ENCODE assay signal across 16 cellular contexts in genomic region chr13:112059457-112060317, GRCh38. TPM values are rescaled to one million over a fixed set of nuclear protein-coding genes. Genes with fewer than 3 reads are reported as not detected.
"Had no signal": no experiment of that assay in that cellular context is flagged by ENCODE, and none has a peak within 500 bp of the region (broad histone marks: within the 10 kb centered on the region; RNA-seq: fewer than 3 reads in every experiment).

No MANE protein-coding gene starts in this region.

- H3K9me3 ChIP-seq: body of pancreas, gastroesophageal sphincter, pancreas, testis had no signal

- DNase-seq: body of pancreas; effector memory CD4-positive, alpha-beta T cell; kidney glomerular epithelial cell; nephron progenitor cell; pancreas; stimulated activated CD4-positive, alpha-beta T cell treated with anti-CD3 and anti-CD28 coated beads, Interleukin-15, amount 100 ng/mL, for 24 hours; stimulated activated CD4-positive, alpha-beta T cell treated with anti-CD3 and anti-CD28 coated beads, Interleukin-4, amount 100 ng/mL, for 24 hours; stimulated activated naive CD8-positive, alpha-beta T cell treated with anti-CD3 and anti-CD28 coated beads, Interleukin-15, amount 100 ng/mL, for 72 hours; testis had no signal

- H3K27ac Mint-ChIP-seq: activated naive CD4-positive, alpha-beta T cell treated with anti-CD3 and anti-CD28 coated beads, Interleukin-2, amount 50 U/mL, for 24 hours; activated T-helper 17 cell treated with anti-CD3 and anti-CD28 coated beads, Interleukin-2, amount 50 U/mL, for 72 hours; nephron progenitor cell; stimulated activated naive CD8-positive, alpha-beta T cell treated with anti-CD3 and anti-CD28 coated beads, Interleukin-15, amount 100 ng/mL, for 72 hours had no signal

- H3K4me3 ChIP-seq: body of pancreas, gastroesophageal sphincter, hepatocyte, pancreas, testis had no signal

- ATAC-seq: activated T-helper 17 cell treated with anti-CD3 and anti-CD28 coated beads, Interleukin-2, amount 50 U/mL, for 72 hours; body of pancreas; gastroesophageal sphincter; pancreas; stimulated activated naive CD8-positive, alpha-beta T cell treated with anti-CD3 and anti-CD28 coated beads, Interleukin-15, amount 100 ng/mL, for 72 hours had no signal

- H3K36me3 ChIP-seq: gastroesophageal sphincter, pancreas had no signal

- H3K4me1 ChIP-seq: pancreas, testis had no signal

- H3K9me3 Mint-ChIP-seq: activated naive CD4-positive, alpha-beta T cell treated with anti-CD3 and anti-CD28 coated beads, Interleukin-2, amount 50 U/mL, for 24 hours; activated T-helper 17 cell treated with anti-CD3 and anti-CD28 coated beads, Interleukin-2, amount 50 U/mL, for 72 hours; nephron progenitor cell had no signal

- H3K4me3 Mint-ChIP-seq: activated naive CD4-positive, alpha-beta T cell treated with anti-CD3 and anti-CD28 coated beads, Interleukin-2, amount 50 U/mL, for 24 hours; activated T-helper 17 cell treated with anti-CD3 and anti-CD28 coated beads, Interleukin-2, amount 50 U/mL, for 72 hours; nephron progenitor cell; stimulated activated naive CD8-positive, alpha-beta T cell treated with anti-CD3 and anti-CD28 coated beads, Interleukin-15, amount 100 ng/mL, for 72 hours had no signal

- H3K27ac ChIP-seq: body of pancreas, epithelial cell of prostate, gastroesophageal sphincter, hepatocyte, pancreas, testis, VCaP had no signal

- H3K4me1 Mint-ChIP-seq: activated T-helper 17 cell treated with anti-CD3 and anti-CD28 coated beads, Interleukin-2, amount 50 U/mL, for 72 hours had no signal

RNA-seq across cellular contexts. Expression of gene SOX1, which starts 7.3 kb away (rescaled TPM):
- polyA plus RNA-seq: liver, pancreas had no signal
